ENCODE assay signal across 8 cellular contexts in the genomic region with DNA sequence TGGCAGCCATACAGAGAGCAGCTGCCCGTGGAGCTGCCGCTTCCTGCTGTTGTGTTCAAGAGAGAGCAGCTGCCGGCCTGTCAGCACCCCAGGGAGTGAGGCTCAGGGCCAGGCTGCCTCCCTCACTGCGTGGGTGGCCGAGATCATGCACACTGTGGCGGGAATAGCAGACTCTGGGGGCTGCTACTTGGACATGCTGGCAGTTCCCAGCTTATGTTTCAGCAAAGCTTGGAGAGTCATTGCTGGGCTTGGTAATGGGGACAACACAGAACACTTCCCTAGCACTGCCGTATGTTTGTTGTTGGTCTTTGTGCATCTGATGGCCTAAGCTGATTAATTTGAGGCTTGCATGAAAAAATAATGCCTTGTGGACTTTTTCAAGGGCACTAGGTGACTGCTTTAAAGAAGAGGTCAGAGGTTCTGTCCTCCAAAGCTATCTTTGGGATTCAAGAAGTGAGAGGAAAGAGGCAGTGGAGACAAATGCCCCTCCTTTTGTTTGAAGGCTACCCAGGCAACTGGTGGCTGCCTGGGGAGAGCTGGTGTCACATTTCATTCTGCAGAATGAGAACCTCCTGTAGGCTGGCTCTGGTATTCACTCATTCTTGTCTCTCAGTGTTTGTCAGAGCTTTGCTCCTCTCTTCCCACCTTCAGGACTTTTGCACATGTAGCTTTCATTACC. TPM values are rescaled to one million over a fixed set of nuclear protein-coding genes. Genes with fewer than 3 reads are reported as not detected.
DNase-seq lines count a peak whose midpoint lies in the region; ATAC-seq and TF ChIP-seq lines count a peak whose summit lies in the region.

No MANE protein-coding gene starts in this region.

- no peaks in the 10 kb centered on the region for H4K20me1 ChIP-seq in GM23248 (ENCODE audit: insufficient read depth)

- H3K4ac ChIP-seq in mesenchymal stem cell (ENCODE audit: low read depth in 1 of 2, low read length in 2 of 2) = no peak overlapping the region

- H4K8ac ChIP-seq in mesenchymal stem cell (ENCODE audit: low read length) = no peak overlapping the region

- H3K14ac ChIP-seq in mesenchymal stem cell (ENCODE audit: low read length in 2 of 2) = no peak overlapping the region

- in situ Hi-C loops in GM23248 (cut with MboI) = no loop called here

- ATAC-seq in HG03039 (IDR thresholded peaks at IDR 0.05; ENCODE audit: unreplicated experiment) = no peak

- DNase-seq in GM23248 (peak; percentile 80), NCI-H345 (lab: John Stamatoyannopoulos, UW) (peak; percentile 93), choroid plexus epithelial cell (ENCODE audit: low read depth) (peak; percentile 88), mesenchymal stem cell (no peak), uterus (no peak)
- DNase-seq in activated CD8-positive, alpha-beta memory T cell treated with anti-CD3 and anti-CD28 coated beads, Interleukin-2, amount 50 U/mL, for 4 hours = no peak
- no peak for DNase-seq in activated naive CD4-positive, alpha-beta T cell treated with Interleukin-2 at 50 U/mL for 16 hours

- H3K4me2 ChIP-seq in GM23248 (ENCODE audit: unreplicated experiment) (peak overlapping the region; percentile 71), mesenchymal stem cell (ENCODE audit: low read length, poor library complexity, severe bottlenecking) (peak overlapping the region; percentile 59)

- H2BK120ac ChIP-seq in mesenchymal stem cell (ENCODE audit: low read depth, low read length) = no peak overlapping the region

- intact Hi-C loops in uterus (cut with DNase I; ENCODE audit: low total_unique reads) = no loop called here

- peak; percentile 36 for TF ChIP-seq CTCF in choroid plexus epithelial cell (conservative IDR thresholded peaks at IDR 0.05; ENCODE audit: low read depth, low read length)
- no peak for TF ChIP-seq CTCF in uterus (IDR thresholded peaks at IDR 0.05)

- peak overlapping the region; percentile 55 for H3K27ac ChIP-seq in GM23248
- H3K27ac ChIP-seq in mesenchymal stem cell (ENCODE audit: low read length, poor library complexity, severe bottlenecking) = peak overlapping the region; percentile 5
- H3K27ac ChIP-seq in uterus = no peak overlapping the region

- H3K4me3 ChIP-seq in GM23248 = peak overlapping the region; percentile 49
- peak overlapping the region; percentile 42 for H3K4me3 ChIP-seq in choroid plexus epithelial cell (ENCODE audit: low read depth, low read length)
- H3K4me3 ChIP-seq in mesenchymal stem cell (ENCODE audit: insufficient read depth in 1 of 2, low read depth in 1 of 2, low read length in 2 of 2) = peak overlapping the region in 1 of 2 experiments; percentile 58
- no peak overlapping the region for H3K4me3 ChIP-seq in uterus

- H2BK15ac ChIP-seq in mesenchymal stem cell (ENCODE audit: low read depth, poor library complexity, severe bottlenecking) = no peak overlapping the region

- H3K9me3 ChIP-seq in GM23248 (ENCODE audit: low read depth) (no peaks in the 10 kb centered on the region), mesenchymal stem cell (ENCODE audit: control insufficient read depth, low read length) (no peaks in the 10 kb centered on the region), uterus (no peaks in the 10 kb centered on the region)

- no peak overlapping the region for H2BK5ac ChIP-seq in mesenchymal stem cell (ENCODE audit: low read depth, low read length, poor library complexity, severe bottlenecking)

- H3K23ac ChIP-seq in mesenchymal stem cell (ENCODE audit: low read length in 2 of 2) = no peak overlapping the region

- H2AFZ ChIP-seq in GM23248 = peak overlapping the region; percentile 48
- H2AFZ ChIP-seq in mesenchymal stem cell (ENCODE audit: low read depth, low read length) = no peak overlapping the region

- peak overlapping the region; percentile 43 for H3K9ac ChIP-seq in GM23248
- H3K9ac ChIP-seq in mesenchymal stem cell (ENCODE audit: low read length) = peak overlapping the region; percentile 77

- H3K4me1 ChIP-seq in GM23248 (ENCODE audit: insufficient read depth) = peaks cover 14% of the 10 kb centered on the region; the same call in 1 of the 2 replicates
- H3K4me1 ChIP-seq in mesenchymal stem cell (ENCODE audit: control insufficient read depth, insufficient read depth, low read depth, low read length) = peaks cover 7% of the 10 kb centered on the region
- no peaks in the 10 kb centered on the region for H3K4me1 ChIP-seq in uterus

- H3K79me1 ChIP-seq in mesenchymal stem cell (replicated peaks; ENCODE audit: low read length, poor library complexity, severe bottlenecking) = no peaks in the 10 kb centered on the region

- no peak overlapping the region for H2AK5ac ChIP-seq in mesenchymal stem cell (ENCODE audit: low read length, severe bottlenecking)

- H3K18ac ChIP-seq in mesenchymal stem cell (ENCODE audit: low read depth in 1 of 2, low read length in 2 of 2) = peak overlapping the region in 1 of 2 experiments; percentile 29

- H3K9me2 ChIP-seq in GM23248 (ENCODE audit: insufficient read depth) = no peaks in the 10 kb centered on the region

- H3K36me3 ChIP-seq in GM23248 (ENCODE audit: low read depth) = no peaks in the 10 kb centered on the region
- no peaks in the 10 kb centered on the region for H3K36me3 ChIP-seq in mesenchymal stem cell (ENCODE audit: control insufficient read depth in 1 of 2, insufficient read depth in 2 of 2, low read depth in 1 of 2, low read length in 2 of 2)
- H3K36me3 ChIP-seq in uterus = no peaks in the 10 kb centered on the region

- WGBS in GM23248 (ENCODE audit: low coverage in 1 of 2, low lambda C conversion rate in 2 of 2, missing lambda C conversion rate in 2 of 2), 2 experiments = 1 to 7% methylated on average over 7 of the region's 7 CpGs
- 15% methylated on average over 7 of the region's 7 CpGs for WGBS in mesenchymal stem cell

- no peak overlapping the region for H4K91ac ChIP-seq in mesenchymal stem cell (ENCODE audit: low read length)

- H2BK12ac ChIP-seq in mesenchymal stem cell (ENCODE audit: low read length in 2 of 2) = no peak overlapping the region

- 0 out of 2 replicates have a peak, but pooled peaks cover 13% of the 10 kb centered on the region for H3F3A ChIP-seq in GM23248 (ENCODE audit: insufficient read depth)

- TF ChIP-seq POLR2A in uterus (IDR thresholded peaks at IDR 0.05) = no peak

- H3K27me3 ChIP-seq in GM23248 (replicated peaks; ENCODE audit: insufficient read depth) (no peaks in the 10 kb centered on the region), mesenchymal stem cell (ENCODE audit: control insufficient read depth in 1 of 2, insufficient read depth in 1 of 2, low read length in 2 of 2) (peaks cover 0 to 6% of the 10 kb centered on the region in 2 experiments), uterus (no peaks in the 10 kb centered on the region)

- no peaks in the 10 kb centered on the region for H3K79me2 ChIP-seq in GM23248 (ENCODE audit: insufficient read depth)

RNA-seq across cellular contexts. Expression of a gene that starts 18.8 kb away (rescaled TPM):
- total RNA-seq in GM23248 (2014; rRNA removed; shearing (Covaris generic)) = 0.89 and 1.3 TPM in 2 replicates
- polyA plus RNA-seq in GM23248 (2016; fragmentation: Nextera tagmentation; extraction: Ambion mirVana) = 0.96 and 1.1 TPM in 2 replicates
- not detected for polyA plus RNA-seq in mesenchymal stem cell (2013, experiment 1 of 2)
- not detected for polyA plus RNA-seq in mesenchymal stem cell (2013, experiment 2 of 2)
- 10 to 100 TPM in 1 of 4 donors, 1 to 10 TPM in 2, not detected in 1; 1.9 to 10.9 (median 2.1) TPM for total RNA-seq in uterus

Comparison
In these comparisons a context has a peak if more than half of its experiments do, and no peak if none do; other contexts are left out.
1. DNase-seq: peak in GM23248 (single experiment), NCI-H345 (single experiment) and choroid plexus epithelial cell (single experiment); none in mesenchymal stem cell (single experiment), uterus (0 of 2), activated CD8-positive, alpha-beta memory T cell treated with anti-CD3 and anti-CD28 coated beads, Interleukin-2, amount 50 U/mL, for 4 hours (single experiment) and activated naive CD4-positive, alpha-beta T cell treated with Interleukin-2 at 50 U/mL for 16 hours (single experiment).
2. H3K27ac ChIP-seq: peak in GM23248 (single experiment) and mesenchymal stem cell (single experiment); none in uterus (0 of 2).
3. H3K4me3 ChIP-seq: peak in GM23248 (single experiment) and choroid plexus epithelial cell (single experiment); none in uterus (0 of 2).